In genomic region chr1:45012639-45013278, GRCh38 we compare ENCODE assay signal across 8 cellular contexts. TPM values are rescaled to one million over a fixed set of nuclear protein-coding genes. Genes with fewer than 3 reads are reported as not detected.
DNase-seq lines count a peak whose midpoint lies in the region; ATAC-seq, FAIRE-seq and TF ChIP-seq lines count a peak whose summit lies in the region.

No MANE protein-coding gene starts in this region.

- TF ChIP-seq CTCF in brain (conservative IDR thresholded peaks at IDR 0.05): no peak
- TF ChIP-seq CTCF in gastrocnemius medialis (IDR thresholded peaks at IDR 0.05 in 4 of 5, conservative IDR thresholded peaks at IDR 0.05 in 1 of 5): no peak

- no peaks in the 10 kb centered on the region for H3K27me3 Mint-ChIP-seq in CD8-positive, alpha-beta memory T cell
- peaks cover 14% of the 10 kb centered on the region for H3K27me3 Mint-ChIP-seq in brain

- DNase-seq in CD8-positive, alpha-beta memory T cell: peak in 2 of 5 donors; percentile 18 to 53
- DNase-seq in HTR-8/SVneo (ENCODE audit: insufficient read length, low spot score) (peak; percentile 37), SK-N-MC (ENCODE audit: low read depth, low spot score) (no peak), gastrocnemius medialis (peak; percentile 70 to 78), MV-4-11 (lab: John Stamatoyannopoulos, UW) (no peak)

- H3K9me3 Mint-ChIP-seq in CD8-positive, alpha-beta memory T cell: no peaks in the 10 kb centered on the region
- H3K9me3 Mint-ChIP-seq in brain: no peaks in the 10 kb centered on the region

- H3K27me3 ChIP-seq in CD8-positive, alpha-beta memory T cell (ENCODE audit: insufficient read depth, low read length, poor library complexity, severe bottlenecking): no peaks in the 10 kb centered on the region
- H3K27me3 ChIP-seq in iPS-20b (ENCODE audit: insufficient read depth, low read length): no peaks in the 10 kb centered on the region
- no peaks in the 10 kb centered on the region for H3K27me3 ChIP-seq in gastrocnemius medialis

- H3K27ac Mint-ChIP-seq in CD8-positive, alpha-beta memory T cell: peak overlapping the region; percentile 65 to 99 (median 98)
- peak overlapping the region; percentile 89 to 96 (median 95) for H3K27ac Mint-ChIP-seq in brain

- CTCF ChIA-PET in CD8-positive, alpha-beta memory T cell (lab: Charles Lee): interaction anchor here (0.9 to 6.6 kb wide), 11 partner anchors 24 to 479 kb away, joined by 3 to 173 read pairs (median 7); partner anchors contain the start of genes BEST4, MUTYH, PLK3 and TESK2

- peaks cover 28% of the 10 kb centered on the region for H3K36me3 ChIP-seq in CD8-positive, alpha-beta memory T cell (ENCODE audit: insufficient read depth, low read length)
- H3K36me3 ChIP-seq in SK-N-MC (ENCODE audit: insufficient read depth, low read length) (peaks cover 4% of the 10 kb centered on the region; the same call in 1 of the 2 replicates), iPS-20b (ENCODE audit: insufficient read depth, low read depth, low read length) (peaks cover 36% of the 10 kb centered on the region), gastrocnemius medialis (peaks cover 0 to 39% of the 10 kb centered on the region in 2 donors)

- H3K36me3 Mint-ChIP-seq in CD8-positive, alpha-beta memory T cell: peaks cover 0 to 46% (median 8%) of the 10 kb centered on the region in 3 donors
- peaks cover 29% of the 10 kb centered on the region for H3K36me3 Mint-ChIP-seq in brain

- H3K9me3 ChIP-seq in CD8-positive, alpha-beta memory T cell (ENCODE audit: low read length): no peaks in the 10 kb centered on the region
- H3K9me3 ChIP-seq in SK-N-MC (ENCODE audit: low read depth, low read length): no peaks in the 10 kb centered on the region
- no peaks in the 10 kb centered on the region for H3K9me3 ChIP-seq in iPS-20b (ENCODE audit: insufficient read depth, low read depth, low read length)
- H3K9me3 ChIP-seq in gastrocnemius medialis: no peaks in the 10 kb centered on the region

- intact Hi-C loops in gastrocnemius medialis (cut with DNase I; ENCODE audit: low total_unique reads): loop anchor here (1.0 to 10.0 kb wide), 7 partner anchors 26 to 560 kb away; partner anchors contain the start of genes BEST4, EIF2B3 and ZSWIM5

- in situ Hi-C loops in gastrocnemius medialis (cut with MboI; ENCODE audit: low sequenced_read_pairs in 4 of 4): loop anchor here in 3 of 4 donors (5.0 to 25.0 kb wide), 7 partner anchors 290 to 552 kb away; partner anchors contain the start of genes TESK2 (in 3 of the 3) and AKR1A1 (in 2 of the 3)

- peak overlapping the region; percentile 89 to 98 (median 96) for H3K4me3 Mint-ChIP-seq in CD8-positive, alpha-beta memory T cell
- H3K4me3 Mint-ChIP-seq in brain: peak overlapping the region; percentile 84 to 95 (median 90)

- H3K9ac ChIP-seq in SK-N-MC (ENCODE audit: insufficient read length): peak overlapping the region; percentile 90
- H3K9ac ChIP-seq in iPS-20b (ENCODE audit: low read depth, low read length): peak overlapping the region; percentile 84

- POLR2A ChIA-PET in CD8-positive, alpha-beta memory T cell (lab: Charles Lee): interaction anchor here (0.5 to 3.2 kb wide), 12 partner anchors 26 to 507 kb away, joined by 3 to 55 read pairs (median 4); partner anchors contain the start of genes EIF2B3, MUTYH, RPS8 and TESK2

- ATAC-seq in gastrocnemius medialis (peak; percentile 33 to 40), HG02970 (IDR thresholded peaks at IDR 0.05; ENCODE audit: low FRiP score, unreplicated experiment) (no peak)

- peaks cover 31% of the 10 kb centered on the region for H3K4me1 ChIP-seq in CD8-positive, alpha-beta memory T cell (ENCODE audit: insufficient read depth, low read length)
- H3K4me1 ChIP-seq in iPS-20b (ENCODE audit: insufficient read depth, low read length) (peaks cover 5% of the 10 kb centered on the region; the same call in 1 of the 2 replicates), gastrocnemius medialis (peaks cover 39 to 44% of the 10 kb centered on the region in 2 donors)

- FAIRE-seq in HTR-8/SVneo (lab: Jason Lieb, UNC): no peak

- H3K4me1 Mint-ChIP-seq in CD8-positive, alpha-beta memory T cell: peaks cover 35 to 60% (median 55%) of the 10 kb centered on the region in 3 donors
- peaks cover 55% of the 10 kb centered on the region for H3K4me1 Mint-ChIP-seq in brain

- H3K27ac ChIP-seq in CD8-positive, alpha-beta memory T cell (ENCODE audit: low read depth, low read length): peak overlapping the region; percentile 74
- no peak overlapping the region; the same call in 1 of the 2 replicates for H3K27ac ChIP-seq in SK-N-MC
- H3K27ac ChIP-seq in iPS-20b (ENCODE audit: low read length): no peak overlapping the region
- H3K27ac ChIP-seq in gastrocnemius medialis: peak overlapping the region; percentile 88 to 96 (median 92)

- no peak for TF ChIP-seq POLR2A in gastrocnemius medialis (IDR thresholded peaks at IDR 0.05)

- peak overlapping the region; percentile 66 for H3K4me3 ChIP-seq in CD8-positive, alpha-beta memory T cell (ENCODE audit: low read length)
- peak overlapping the region; percentile 97 for H3K4me3 ChIP-seq in SK-N-MC
- H3K4me3 ChIP-seq in iPS-20b (ENCODE audit: low read length): peak overlapping the region; percentile 85
- peak overlapping the region; percentile 75 to 99 (median 92) for H3K4me3 ChIP-seq in gastrocnemius medialis

RNA-seq across cellular contexts. Expression of gene UROD, which starts 0.7 kb away (rescaled TPM):
- 10 to 100 TPM; 89.9 to 92.4 TPM for total RNA-seq in CD8-positive, alpha-beta memory T cell
- 62.9 TPM for polyA plus RNA-seq in CD8-positive, alpha-beta memory T cell
- 127 TPM for polyA plus RNA-seq in brain (ENCODE audit: insufficient read depth, low read depth, low replicate concordance)
- total RNA-seq in gastrocnemius medialis: 10 to 100 TPM; 42.6 to 68.8 (median 61.7) TPM

RNA-seq across cellular contexts. Expression of gene HECTD3, which starts 1.6 kb away (rescaled TPM):
- 10 to 100 TPM; 35.4 to 36.0 TPM for total RNA-seq in CD8-positive, alpha-beta memory T cell
- 30.1 TPM for polyA plus RNA-seq in CD8-positive, alpha-beta memory T cell
- polyA plus RNA-seq in brain (ENCODE audit: insufficient read depth, low read depth, low replicate concordance): 45.0 TPM
- total RNA-seq in gastrocnemius medialis: 10 to 100 TPM; 29.2 to 91.0 (median 47.0) TPM

RNA-seq across cellular contexts. Expression of gene EIF2B3, which starts 26.4 kb away (rescaled TPM):
- 10 to 100 TPM; 49.5 to 50.6 TPM for total RNA-seq in CD8-positive, alpha-beta memory T cell
- polyA plus RNA-seq in CD8-positive, alpha-beta memory T cell: 22.6 TPM
- polyA plus RNA-seq in brain (ENCODE audit: insufficient read depth, low read depth, low replicate concordance): 31.8 TPM
- total RNA-seq in gastrocnemius medialis: 10 to 100 TPM; 33.0 to 60.6 (median 54.7) TPM

Comparison
In these comparisons a context has a peak if more than half of its experiments do, and no peak if none do; other contexts are left out.
1. DNase-seq: peak in HTR-8/SVneo (single experiment) and gastrocnemius medialis (2 of 2); none in SK-N-MC (single experiment) and MV-4-11 (single experiment).
2. H3K27ac ChIP-seq: peak in CD8-positive, alpha-beta memory T cell (single experiment) and gastrocnemius medialis (4 of 4); none in SK-N-MC (single experiment) and iPS-20b (single experiment).
3. Peak in every context shown above with its lines, with median percentiles within 50 percentile points of each other: H3K4me3 ChIP-seq.